ENCODE assay signal across 8 cellular contexts in the genomic region with DNA sequence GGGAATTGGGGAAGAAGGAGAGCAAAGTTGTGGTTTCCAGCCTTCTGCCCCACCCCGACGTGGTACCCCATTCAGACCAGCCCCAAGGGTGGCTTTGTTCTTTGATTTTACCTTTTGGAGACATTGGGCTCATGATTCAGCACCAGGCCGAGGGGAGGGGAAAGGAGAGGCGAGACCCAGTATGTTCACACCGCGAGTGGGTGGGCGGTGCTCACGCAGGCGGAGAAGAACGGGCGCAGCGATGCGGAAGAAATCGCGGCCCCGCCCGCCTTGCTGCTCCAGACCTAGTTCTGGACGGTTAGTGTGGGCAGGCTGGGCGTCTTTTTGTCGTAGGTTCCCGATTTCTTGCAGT.
DNase-seq lines count a peak whose midpoint lies in the region; ATAC-seq lines count a peak whose summit lies in the region.

No MANE protein-coding gene starts in this region.

- peaks cover 9% of the 10 kb centered on the region for H3K4me1 Mint-ChIP-seq in T-helper 1 cell treated with Interleukin-12 subunit alpha and Interleukin-12 subunit beta and Interleukin-4 antibody, amounts not matched to agents 30 μg/mL and 1 μg/mL, for 36 hours (ENCODE audit: low read depth)

- ATAC-seq in HG03342 (IDR thresholded peaks at IDR 0.05; ENCODE audit: unreplicated experiment), result no peak

- no peaks in the 10 kb centered on the region for H3K9me3 Mint-ChIP-seq in T-helper 1 cell treated with Interleukin-12 subunit alpha and Interleukin-12 subunit beta and Interleukin-4 antibody, amounts not matched to agents 30 μg/mL and 1 μg/mL, for 36 hours

- H3K27me3 Mint-ChIP-seq in T-helper 1 cell treated with Interleukin-12 subunit alpha and Interleukin-12 subunit beta and Interleukin-4 antibody, amounts not matched to agents 30 μg/mL and 1 μg/mL, for 36 hours (ENCODE audit: low read depth), result peaks cover 67% of the 10 kb centered on the region

- no peak overlapping the region for H3K27ac Mint-ChIP-seq in T-helper 1 cell treated with Interleukin-12 subunit alpha and Interleukin-12 subunit beta and Interleukin-4 antibody, amounts not matched to agents 30 μg/mL and 1 μg/mL, for 36 hours

- DNase-seq in ELR (ENCODE audit: low read depth) (peak; percentile 45), MV-4-11 (lab: John Stamatoyannopoulos, UW) (peak; percentile 74), astrocyte of the hippocampus (ENCODE audit: low read depth, low spot score) (peak; percentile 86), hypothalamus (lab: John Stamatoyannopoulos, UW) (peak in 50 of 51 donors; percentile 22 to 88 (median 72)), retina (peak; percentile 94), OCI-M1 (lab: John Stamatoyannopoulos, UW) (no peak)

- no peaks in the 10 kb centered on the region for H3K36me3 Mint-ChIP-seq in T-helper 1 cell treated with Interleukin-12 subunit alpha and Interleukin-12 subunit beta and Interleukin-4 antibody, amounts not matched to agents 30 μg/mL and 1 μg/mL, for 36 hours (ENCODE audit: low read depth)

- peak overlapping the region; percentile 83 for H3K4me3 Mint-ChIP-seq in T-helper 1 cell treated with Interleukin-12 subunit alpha and Interleukin-12 subunit beta and Interleukin-4 antibody, amounts not matched to agents 30 μg/mL and 1 μg/mL, for 36 hours
